In genomic region chr11:76706667-76707066, GRCh38 we compare ENCODE assay signal across 27 cellular contexts. TPM values are rescaled to one million over a fixed set of nuclear protein-coding genes. Genes with fewer than 3 reads are reported as not detected.
"Had no signal": no experiment of that assay in that cellular context is flagged by ENCODE, and none has a peak within 500 bp of the region (broad histone marks: within the 10 kb centered on the region; RNA-seq: fewer than 3 reads in every experiment).

No MANE protein-coding gene starts in this region.

- H3K4me3 ChIP-seq: ovary, prostate gland, skin epidermis, thoracic aorta, uterus had no signal

- H3K9me3 ChIP-seq: ovary, prostate gland, thoracic aorta, uterus had no signal

- H3K36me3 ChIP-seq: ovary, prostate gland, thoracic aorta, uterus had no signal

- H3K27ac ChIP-seq: ovary, prostate gland, skin epidermis, thoracic aorta, uterus, VCaP had no signal

- ATAC-seq: naive thymus-derived CD4-positive, alpha-beta T cell; sciatic nerve; stimulated activated effector memory CD8-positive, alpha-beta T cell treated with anti-CD3 and anti-CD28 coated beads, Interleukin-12 subunit alpha, Interleukin-12 subunit beta, amount 100 ng/mL, for 72 hours had no signal

- H3K4me1 ChIP-seq: prostate gland, uterus had no signal

- DNase-seq: activated CD4-positive, alpha-beta memory T cell treated with anti-CD3 and anti-CD28 coated beads for 36 hours; activated CD4-positive, alpha-beta T cell treated with anti-CD3 and anti-CD28 coated beads, Interleukin-2, amount 10 ng/mL, durations not matched to agents 24 days and 14 days; activated CD8-positive, alpha-beta memory T cell treated with anti-CD3 and anti-CD28 coated beads, Interleukin-2, amount 50 U/mL, for 4 hours; activated effector memory CD4-positive, alpha-beta T cell treated with anti-CD3 and anti-CD28 coated beads, Interleukin-2, amount 50 U/mL, for 16 hours; activated naive CD4-positive, alpha-beta T cell treated with anti-CD3 and anti-CD28 coated beads for 36 hours; activated naive CD8-positive, alpha-beta T cell treated with anti-CD3 and anti-CD28 coated beads, Interleukin-2, amount 10 ng/mL, durations not matched to agents 7 days and 5 days; activated T-cell treated with anti-CD3 and anti-CD28 coated beads, Interleukin-2, amount 50 U/mL, for 1 hour; amniotic stem cell; dermis blood vessel endothelial cell; effector CD4-positive, alpha-beta T cell; head of caudate nucleus; hippocampal formation; midbrain; naive thymus-derived CD4-positive, alpha-beta T cell; ovary; retina; stimulated activated CD4-positive, alpha-beta T cell treated with anti-CD3 and anti-CD28 coated beads, Interleukin-4, amount 100 ng/mL, for 24 hours; T-helper 9 cell; trophoblast cell; uterus had no signal

- H3K27me3 ChIP-seq: ovary, uterus had no signal

RNA-seq across cellular contexts. Expression of gene LRRC32, which starts 36.1 kb away (rescaled TPM):
- polyA plus RNA-seq: naive thymus-derived CD4-positive, alpha-beta T cell; neural cell had no signal
